In genomic region chr13:75482820-75483079, GRCh38 we compare ENCODE assay signal across 8 cellular contexts. TPM values are rescaled to one million over a fixed set of nuclear protein-coding genes. Genes with fewer than 3 reads are reported as not detected.
DNase-seq lines count a peak whose midpoint lies in the region; ATAC-seq and TF ChIP-seq lines count a peak whose summit lies in the region.

No MANE protein-coding gene starts in this region.

- peak overlapping the region; percentile 90 for H3K4me3 ChIP-seq in BE2C (ENCODE audit: low read depth, low read length)
- H3K4me3 ChIP-seq in Loucy (ENCODE audit: low read length, poor library complexity, severe bottlenecking): peak overlapping the region; percentile 75
- peak overlapping the region; percentile 95 for H3K4me3 ChIP-seq in coronary artery

- peak overlapping the region; percentile 68 for H3K9ac ChIP-seq in Loucy (ENCODE audit: low read depth, low read length, poor library complexity, severe bottlenecking)

- TF ChIP-seq CTCF in BE2C (IDR thresholded peaks at IDR 0.05; ENCODE audit: low read depth, low read length): no peak
- no peak for TF ChIP-seq CTCF in Loucy (conservative IDR thresholded peaks at IDR 0.05; ENCODE audit: low read length)
- TF ChIP-seq CTCF in coronary artery (IDR thresholded peaks at IDR 0.05): no peak
- TF ChIP-seq CTCF in natural killer cell (IDR thresholded peaks at IDR 0.05): peak; percentile 23

- no peaks in the 10 kb centered on the region for H3K9me2 ChIP-seq in Loucy (replicated peaks; ENCODE audit: low read depth, low read length)

- H3K27ac Mint-ChIP-seq in natural killer cell: peak overlapping the region; percentile 12 to 82

- H3K27ac ChIP-seq in coronary artery: peak overlapping the region; percentile 31 to 85

- no peaks in the 10 kb centered on the region for H3K36me3 Mint-ChIP-seq in natural killer cell

- peaks cover 29% of the 10 kb centered on the region for H4K20me1 ChIP-seq in Loucy (ENCODE audit: insufficient read depth, low read length, poor library complexity, severe bottlenecking)

- H3K9me3 Mint-ChIP-seq in natural killer cell: no peaks in the 10 kb centered on the region

- H3K27me3 ChIP-seq in BE2C: no peaks in the 10 kb centered on the region
- H3K27me3 ChIP-seq in Loucy (ENCODE audit: insufficient read depth, low read length, poor library complexity, severe bottlenecking): no peaks in the 10 kb centered on the region

- peak overlapping the region; percentile 99 for H3K4me3 Mint-ChIP-seq in natural killer cell

- H3K9me3 ChIP-seq in BE2C: no peaks in the 10 kb centered on the region
- H3K9me3 ChIP-seq in Loucy (ENCODE audit: insufficient read depth, low read depth, low read length): no peaks in the 10 kb centered on the region

- H3K27me3 Mint-ChIP-seq in natural killer cell (ENCODE audit: low read depth in 2 of 2): peaks cover 27 to 29% of the 10 kb centered on the region in 2 donors

- H3K36me3 ChIP-seq in BE2C (peaks cover 4% of the 10 kb centered on the region; the same call in 1 of the 2 replicates), Loucy (ENCODE audit: insufficient read depth, low read length) (no peaks in the 10 kb centered on the region)

- peaks cover 30% of the 10 kb centered on the region in 2 donors for H3K4me1 Mint-ChIP-seq in natural killer cell

- no peak for ATAC-seq in natural killer cell

- H2AFZ ChIP-seq in Loucy (ENCODE audit: low read length): peak overlapping the region; percentile 88; the same call in 1 of the 2 replicates

- peaks cover 35% of the 10 kb centered on the region for H3K79me2 ChIP-seq in Loucy (ENCODE audit: insufficient read depth, low read length)

- H3F3A ChIP-seq in Loucy (ENCODE audit: low read depth): 0 out of 2 replicates have a peak, but pooled peaks cover 5% of the 10 kb centered on the region

- H3K4me1 ChIP-seq in BE2C (peaks cover 7% of the 10 kb centered on the region), Loucy (ENCODE audit: insufficient read depth, low read length, poor library complexity, severe bottlenecking) (peaks cover 67% of the 10 kb centered on the region)

- DNase-seq in BE2C: no peak
- no peak for DNase-seq in coronary artery (ENCODE audit: low spot score)
- DNase-seq in natural killer cell: no peak
- no peak for DNase-seq in SKM-1 (lab: John Stamatoyannopoulos, UW; ENCODE audit: unreplicated experiment)
- DNase-seq in stimulated activated CD4-positive, alpha-beta T cell treated with anti-CD3 and anti-CD28 coated beads, Interleukin-12 subunit alpha, Interleukin-12 subunit beta, amount 100 ng/mL, for 4 hours: no peak
- no peak for DNase-seq in Kasumi-1 (lab: John Stamatoyannopoulos, UW)
- no peak for DNase-seq in posterior vena cava (ENCODE audit: low spot score)

- intact Hi-C loops in natural killer cell (cut with micrococcal nuclease): loop anchor here (5.0 kb wide), 2 partner anchors 65 to 115 kb away; partner anchors contain the start of gene UCHL3
- intact Hi-C loops in posterior vena cava (cut with DNase I): loop anchor here (2.0 to 5.0 kb wide), 3 partner anchors 65 to 110 kb away; partner anchors contain the start of gene UCHL3 (in 1 of the 2)

- H3K4me2 ChIP-seq in Loucy (ENCODE audit: low read depth, low read length, poor library complexity, severe bottlenecking): peak overlapping the region; percentile 76

RNA-seq across cellular contexts. Expression of gene TBC1D4, which starts 0.8 kb away (rescaled TPM):
- 44.4 TPM for polyA plus RNA-seq in BE2C (2012; ENCODE audit: insufficient read depth, insufficient read length, low read depth)
- 1 to 10 TPM in 2 of 3 donors, under 1 TPM in 1; 0.54 to 5.1 (median 3.7) TPM for total RNA-seq in natural killer cell
- 10 to 100 TPM; 14.9 to 20.3 TPM for total RNA-seq in posterior vena cava

RNA-seq across cellular contexts. Expression of gene COMMD6, which starts 54.9 kb away (rescaled TPM):
- 104 TPM for polyA plus RNA-seq in BE2C (2012; ENCODE audit: insufficient read depth, insufficient read length, low read depth)
- total RNA-seq in natural killer cell: 100 to 1,000 TPM; 111 to 149 (median 118) TPM
- total RNA-seq in posterior vena cava: 100 to 1,000 TPM; 173 to 201 TPM
